Comparison of ENCODE assay signal across 7 cellular contexts in the genomic region with DNA sequence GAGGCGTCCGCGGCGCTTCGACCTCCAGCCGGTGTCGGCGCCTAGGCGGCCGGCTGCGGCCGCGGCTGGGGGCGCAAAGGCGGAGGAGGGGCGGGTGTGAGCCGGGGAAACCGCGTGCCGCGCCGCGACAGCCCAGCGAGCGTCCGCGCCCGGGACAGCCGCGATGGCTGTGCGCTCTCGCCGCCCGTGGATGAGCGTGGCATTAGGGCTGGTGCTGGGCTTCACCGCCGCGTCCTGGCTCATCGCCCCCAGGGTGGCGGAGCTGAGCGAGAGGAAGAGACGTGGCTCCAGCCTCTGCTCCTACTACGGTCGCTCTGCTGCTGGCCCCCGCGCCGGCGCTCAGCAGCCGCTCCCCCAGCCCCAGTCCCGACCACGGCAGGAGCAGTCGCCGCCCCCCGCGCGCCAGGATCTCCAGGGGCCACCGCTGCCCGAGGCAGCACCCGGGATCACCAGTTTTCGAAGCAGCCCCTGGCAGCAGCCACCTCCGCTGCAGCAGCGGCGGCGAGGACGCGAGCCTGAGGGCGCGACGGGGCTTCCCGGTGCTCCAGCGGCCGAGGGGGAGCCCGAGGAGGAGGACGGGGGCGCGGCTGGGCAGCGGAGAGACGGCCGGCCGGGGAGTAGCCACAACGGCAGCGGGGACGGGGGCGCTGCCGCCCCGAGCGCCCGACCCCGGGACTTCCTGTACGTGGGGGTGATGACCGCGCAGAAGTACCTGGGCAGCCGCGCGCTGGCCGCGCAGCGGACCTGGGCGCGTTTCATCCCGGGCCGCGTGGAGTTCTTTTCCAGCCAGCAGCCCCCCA. TPM values are rescaled to one million over a fixed set of nuclear protein-coding genes. Genes with fewer than 3 reads are reported as not detected.
DNase-seq lines count a peak whose midpoint lies in the region; ATAC-seq, FAIRE-seq and TF ChIP-seq lines count a peak whose summit lies in the region.

No MANE protein-coding gene starts in this region.

- no peak for TF ChIP-seq POLR2A in GM12892 (IDR thresholded peaks at IDR 0.05; ENCODE audit: low read depth, low read length)

- no peak overlapping the region for H3K4me2 ChIP-seq in OCI-LY7 (ENCODE audit: low read length)

- no peak overlapping the region for H2AFZ ChIP-seq in OCI-LY7 (ENCODE audit: low read length)

- H3K36me3 Mint-ChIP-seq in naive thymus-derived CD8-positive, alpha-beta T cell = peaks cover 0 to 6% (median 4%) of the 10 kb centered on the region in 3 donors

- TF ChIP-seq CTCF in RWPE2 (IDR thresholded peaks at IDR 0.05; ENCODE audit: poor library complexity, severe bottlenecking) (peak; percentile 11), OCI-LY7 (conservative IDR thresholded peaks at IDR 0.05; ENCODE audit: low read length) (no peak)

- BruUV-seq in OCI-LY7 (replicated peaks; lab: Mats Ljungman, UMichigan) = no TSS peak

- no peaks in the 10 kb centered on the region for H3K79me2 ChIP-seq in OCI-LY7 (ENCODE audit: insufficient read depth, low read depth, low read length)

- no peaks in the 10 kb centered on the region for H3K9me3 ChIP-seq in RWPE2 (ENCODE audit: severe bottlenecking)
- H3K9me3 ChIP-seq in OCI-LY7 (ENCODE audit: low read length) = no peaks in the 10 kb centered on the region

- H3K27ac Mint-ChIP-seq in naive thymus-derived CD8-positive, alpha-beta T cell = no peak overlapping the region

- intact Hi-C loops in OCI-LY7 (cut with micrococcal nuclease; ENCODE audit: unreplicated experiment) = no loop called here

- CTCF ChIA-PET in OCI-LY7 (lab: Charles Lee; ENCODE audit: unreplicated experiment) = no interaction called here

- H3K27me3 Mint-ChIP-seq in naive thymus-derived CD8-positive, alpha-beta T cell = peaks cover 28 to 63% (median 37%) of the 10 kb centered on the region in 5 donors

- peaks cover 36% of the 10 kb centered on the region for H3K27me3 ChIP-seq in RWPE2 (ENCODE audit: insufficient read depth, poor library complexity, severe bottlenecking)

- POLR2A ChIA-PET in naive thymus-derived CD8-positive, alpha-beta T cell (lab: Charles Lee) = no interaction called here
- POLR2A ChIA-PET in OCI-LY7 (lab: Charles Lee) = no interaction called here

- ATAC-seq in GM18861 (IDR thresholded peaks at IDR 0.05; ENCODE audit: unreplicated experiment) (peak; percentile 25), HG02571 (IDR thresholded peaks at IDR 0.05; ENCODE audit: unreplicated experiment) (peak; percentile 34), RWPE2 (ENCODE audit: low read depth) (peak; percentile 35), esophagus mucosa (peak; percentile 41)
- ATAC-seq in naive thymus-derived CD8-positive, alpha-beta T cell = peak; percentile 32 to 37

- DNase-seq in RWPE2 (ENCODE audit: low spot score) (peak; percentile 63), OCI-LY7 (ENCODE audit: low spot score) (no peak), GM12892 (ENCODE audit: insufficient read length) (no peak)
- DNase-seq in naive thymus-derived CD8-positive, alpha-beta T cell = peak in 1 of 10 donors; percentile 5

- peak overlapping the region; percentile 41 for H3K4me3 ChIP-seq in RWPE2 (ENCODE audit: severe bottlenecking)
- no peak overlapping the region for H3K4me3 ChIP-seq in OCI-LY7 (ENCODE audit: low read depth, low read length, poor library complexity, severe bottlenecking)

- H3K36me3 ChIP-seq in RWPE2 (ENCODE audit: low read depth) (no peaks in the 10 kb centered on the region), OCI-LY7 (ENCODE audit: insufficient read depth, low read length) (no peaks in the 10 kb centered on the region)

- no peak for FAIRE-seq in GM12892 (lab: Jason Lieb, UNC)

- H3K4me3 Mint-ChIP-seq in naive thymus-derived CD8-positive, alpha-beta T cell = peak overlapping the region in 5 of 10 donors; percentile 14 to 83 (median 82)

- no peaks in the 10 kb centered on the region for H3K9me2 ChIP-seq in OCI-LY7 (ENCODE audit: insufficient read depth, low read length)

- H3K4me1 ChIP-seq in RWPE2 (ENCODE audit: insufficient read depth, poor library complexity, severe bottlenecking) = peaks cover 5% of the 10 kb centered on the region
- H3K4me1 ChIP-seq in OCI-LY7 (ENCODE audit: insufficient read depth, low read length, poor library complexity, severe bottlenecking) = no peaks in the 10 kb centered on the region

- peaks cover 9 to 23% (median 14%) of the 10 kb centered on the region in 4 donors for H3K4me1 Mint-ChIP-seq in naive thymus-derived CD8-positive, alpha-beta T cell

- peaks cover 0 to 4% (median 0%) of the 10 kb centered on the region in 9 donors for H3K9me3 Mint-ChIP-seq in naive thymus-derived CD8-positive, alpha-beta T cell

- H4K20me1 ChIP-seq in OCI-LY7 (ENCODE audit: insufficient read depth, low read length) = no peaks in the 10 kb centered on the region

- H3K27ac ChIP-seq in RWPE2 (ENCODE audit: poor library complexity, severe bottlenecking) (no peak overlapping the region), OCI-LY7 (ENCODE audit: low read depth, low read length, poor library complexity, severe bottlenecking) (no peak overlapping the region)

RNA-seq across cellular contexts. Expression of a gene that starts 0.6 kb away (rescaled TPM):
- total RNA-seq in esophagus mucosa = 0.28 TPM
- not detected for total RNA-seq in naive thymus-derived CD8-positive, alpha-beta T cell
- under 1 TPM in 1 of 3 donors, not detected in 2; 0.31 TPM for polyA plus RNA-seq in naive thymus-derived CD8-positive, alpha-beta T cell
- not detected in 2 replicates for total RNA-seq in OCI-LY7 (2014; rRNA removed; shearing (Covaris generic))
- not detected in 2 replicates for total RNA-seq in OCI-LY7 (2022)
- not detected for polyA plus RNA-seq in GM12892 (2012; ENCODE audit: missing spikeins)
